ENCODE assay signal across 10 cellular contexts in genomic region chr2:37645363-37645762, GRCh38. TPM values are rescaled to one million over a fixed set of nuclear protein-coding genes. Genes with fewer than 3 reads are reported as not detected.
A peak's percentile ranks its signal among the peaks of the same experiment; 100 is the strongest.
DNase-seq lines count a peak whose midpoint lies in the region; ATAC-seq, FAIRE-seq and TF ChIP-seq lines count a peak whose summit lies in the region.
"Had no signal": no experiment of that assay in that cellular context is flagged by ENCODE, and none has a peak within 500 bp of the region (broad histone marks: within the 10 kb centered on the region; RNA-seq: fewer than 3 reads in every experiment).

No MANE protein-coding gene starts in this region.

- FAIRE-seq in GM19239 (lab: Jason Lieb, UNC), result peak; percentile 21
- FAIRE-seq: H1 had no signal

- H3K4me3 ChIP-seq in mammary epithelial cell (replicated peaks in 1 of 3; ENCODE audit: insufficient read depth in 1 of 3, low read depth in 2 of 3, low read length in 3 of 3) (no peak overlapping the region), trophoblast cell (ENCODE audit: low read depth, low read length) (no peak overlapping the region)

- H2BK120ac ChIP-seq in trophoblast cell (ENCODE audit: insufficient read depth, low read length, poor library complexity), result no peak overlapping the region

- in situ Hi-C loops in mammary epithelial cell (cut with MboI; ENCODE audit: low sequenced_read_pairs in 2 of 2), result no loop called here

- H4K8ac ChIP-seq in trophoblast cell (ENCODE audit: low read depth, low read length), result no peak overlapping the region

- H3K4ac ChIP-seq in trophoblast cell (ENCODE audit: low read depth, low read length), result no peak overlapping the region

- H3K4me3 Mint-ChIP-seq in natural killer cell treated with Interleukin-12 subunit alpha and Interleukin-12 subunit beta and Interleukin-15 and Interleukin-18, amount 100 ng/mL, for 72 hours, result peak overlapping the region; percentile 89

- H3K36me3 Mint-ChIP-seq in natural killer cell treated with Interleukin-12 subunit alpha and Interleukin-12 subunit beta and Interleukin-15 and Interleukin-18, amount 100 ng/mL, for 72 hours, result peaks cover 51% of the 10 kb centered on the region

- H4K12ac ChIP-seq in trophoblast cell (ENCODE audit: low read depth, low read length), result no peak overlapping the region

- CTCF ChIA-PET in mammary epithelial cell (lab: Charles Lee; ENCODE audit: low non-redundant PET), result no interaction called here

- H2BK12ac ChIP-seq in trophoblast cell (ENCODE audit: low read length), result no peak overlapping the region

- DNase-seq in GM19239 (ENCODE audit: insufficient read length, low spot score) (no peak), NOMO-1 treated with DMSO at 0.1 percent for 48 hours (lab: John Stamatoyannopoulos, UW; ENCODE audit: unreplicated experiment) (peak; percentile 56), mammary epithelial cell (peak; percentile 73), HK-2 (ENCODE audit: unreplicated experiment) (no peak), posterior cingulate gyrus (no peak), trophoblast cell (no peak)
- DNase-seq in natural killer cell treated with Interleukin-12 subunit alpha and Interleukin-12 subunit beta and Interleukin-15 and Interleukin-18, amount 100 ng/mL, for 72 hours (ENCODE audit: low spot score), result no peak
- DNase-seq: NCI-H774 had no signal

- 76% methylated on average over 6 of the region's 6 CpGs for WGBS in mammary epithelial cell (ENCODE audit: low coverage, missing lambda C conversion rate)
- no CpG with 5 or more reads among the region's 6 CpGs for WGBS in trophoblast cell (ENCODE audit: extremely low coverage, insufficient coverage, insufficient read length)

- no peak for TF ChIP-seq CTCF in mammary epithelial cell (conservative IDR thresholded peaks at IDR 0.05 in 1 of 2, IDR thresholded peaks at IDR 0.05 in 1 of 2; ENCODE audit: extremely low read depth in 1 of 2, insufficient read depth in 1 of 2, low read depth in 1 of 2, low read length in 2 of 2)

- no peak for ATAC-seq in natural killer cell treated with Interleukin-12 subunit alpha and Interleukin-12 subunit beta and Interleukin-15 and Interleukin-18, amount 100 ng/mL, for 72 hours
- ATAC-seq in GM19023 (IDR thresholded peaks at IDR 0.05; ENCODE audit: unreplicated experiment), result no peak

- H3K4me1 ChIP-seq in mammary epithelial cell (ENCODE audit: insufficient read depth, low read length) (peaks cover 27% of the 10 kb centered on the region), trophoblast cell (ENCODE audit: control insufficient read depth in 1 of 2, insufficient read depth in 2 of 2, low read length in 2 of 2) (no peaks in the 10 kb centered on the region)

- H3K27me3 Mint-ChIP-seq in natural killer cell treated with Interleukin-12 subunit alpha and Interleukin-12 subunit beta and Interleukin-15 and Interleukin-18, amount 100 ng/mL, for 72 hours, result no peaks in the 10 kb centered on the region

- H3K9ac ChIP-seq in mammary epithelial cell (ENCODE audit: insufficient read depth, low read length), result no peak overlapping the region
- H3K9ac ChIP-seq in trophoblast cell (ENCODE audit: low read length), result no peak overlapping the region

- dilution Hi-C loops in mammary epithelial cell (cut with HindIII; ENCODE audit: low sequenced_read_pairs), result no loop called here

- BruUV-seq in mammary epithelial cell (replicated peaks; lab: Mats Ljungman, UMichigan), result TSS peak; percentile 21

- H4K91ac ChIP-seq in trophoblast cell (ENCODE audit: low read depth, low read length), result no peak overlapping the region

- H3K4me2 ChIP-seq in mammary epithelial cell (ENCODE audit: insufficient read depth, low read depth, low read length) (no peak overlapping the region), trophoblast cell (ENCODE audit: low read length) (no peak overlapping the region)

- H2BK5ac ChIP-seq in trophoblast cell (ENCODE audit: low read depth, low read length, poor library complexity), result no peak overlapping the region

- H2AK5ac ChIP-seq in trophoblast cell (ENCODE audit: low read length), result no peak overlapping the region

- H4K20me1 ChIP-seq in mammary epithelial cell (ENCODE audit: insufficient read depth, low read length), result no peaks in the 10 kb centered on the region

- peaks cover 3% of the 10 kb centered on the region for H3K9me3 Mint-ChIP-seq in natural killer cell treated with Interleukin-12 subunit alpha and Interleukin-12 subunit beta and Interleukin-15 and Interleukin-18, amount 100 ng/mL, for 72 hours

- H3K27ac Mint-ChIP-seq in natural killer cell treated with Interleukin-12 subunit alpha and Interleukin-12 subunit beta and Interleukin-15 and Interleukin-18, amount 100 ng/mL, for 72 hours, result peak overlapping the region; percentile 94 to 95

- peaks cover 67 to 88% of the 10 kb centered on the region in 2 donors for H3K4me1 Mint-ChIP-seq in natural killer cell treated with Interleukin-12 subunit alpha and Interleukin-12 subunit beta and Interleukin-15 and Interleukin-18, amount 100 ng/mL, for 72 hours (ENCODE audit: low read depth in 2 of 2)

- H2AFZ ChIP-seq in mammary epithelial cell (ENCODE audit: low read depth, low read length) (no peak overlapping the region), trophoblast cell (ENCODE audit: insufficient read depth, low read length, poor library complexity) (no peak overlapping the region)

- H3K9me3 ChIP-seq in mammary epithelial cell (replicated peaks; ENCODE audit: insufficient read depth, low read length) (no peaks in the 10 kb centered on the region), trophoblast cell (ENCODE audit: insufficient read depth, low read depth, low read length) (peaks cover 2% of the 10 kb centered on the region)

- H3K18ac ChIP-seq in trophoblast cell (ENCODE audit: low read length), result no peak overlapping the region

- intact Hi-C loops in mammary epithelial cell (cut with micrococcal nuclease), result no loop called here
- intact Hi-C loops in posterior cingulate gyrus (cut with DNase I), result no loop called here

- H3K14ac ChIP-seq in trophoblast cell (ENCODE audit: low read length), result no peak overlapping the region

- no peak overlapping the region for H3K27ac ChIP-seq in mammary epithelial cell (ENCODE audit: insufficient read depth, low read depth, low read length)
- no peak overlapping the region for H3K27ac ChIP-seq in trophoblast cell (ENCODE audit: low read depth, low read length)

- H3K79me1 ChIP-seq in trophoblast cell (ENCODE audit: low read length), result no peaks in the 10 kb centered on the region

- no peak overlapping the region for H3K23ac ChIP-seq in trophoblast cell (ENCODE audit: low read length)

- H3K79me2 ChIP-seq in mammary epithelial cell (ENCODE audit: insufficient read depth, low read length) (peaks cover 91% of the 10 kb centered on the region), trophoblast cell (ENCODE audit: control insufficient read depth, insufficient read depth, low read length, poor library complexity) (peaks cover 3% of the 10 kb centered on the region)

- H3K36me3 ChIP-seq in mammary epithelial cell (ENCODE audit: insufficient read depth, low read length) (peaks cover 52% of the 10 kb centered on the region), trophoblast cell (ENCODE audit: control insufficient read depth in 1 of 2, insufficient read depth in 2 of 2, low read length in 2 of 2) (peaks cover 21 to 28% of the 10 kb centered on the region in 2 experiments)

- H3K27me3 ChIP-seq in mammary epithelial cell (ENCODE audit: insufficient read depth, low read length) (no peaks in the 10 kb centered on the region), trophoblast cell (ENCODE audit: insufficient read depth, low read length) (no peaks in the 10 kb centered on the region)

RNA-seq across cellular contexts. Expression of gene CDC42EP3, which starts 26.1 kb away (rescaled TPM):
- total RNA-seq in mammary epithelial cell, result 100 to 1,000 TPM in 1 of 2 donors, 10 to 100 TPM in 1; 96.7 to 276 TPM
- 84.4 TPM for polyA plus RNA-seq in mammary epithelial cell
- 192 TPM for polyA minus RNA-seq in mammary epithelial cell
- 10 to 100 TPM; 36.0 to 40.1 TPM for total RNA-seq in natural killer cell treated with Interleukin-12 subunit alpha and Interleukin-12 subunit beta and Interleukin-15 and Interleukin-18, amount 100 ng/mL, for 72 hours
- 60.8 TPM in 2 replicates for polyA plus RNA-seq in trophoblast cell (2013)

Comparison
In these comparisons a context has a peak if more than half of its experiments do, and no peak if none do; other contexts are left out.
1. DNase-seq: peak in NOMO-1 treated with DMSO at 0.1 percent for 48 hours (single experiment) and mammary epithelial cell (single experiment); none in GM19239 (single experiment), natural killer cell treated with Interleukin-12 subunit alpha and Interleukin-12 subunit beta and Interleukin-15 and Interleukin-18, amount 100 ng/mL, for 72 hours (single experiment), HK-2 (single experiment), posterior cingulate gyrus (0 of 10) and trophoblast cell (0 of 2).